Comparison of ENCODE assay signal across 18 cellular contexts in the genomic region with DNA sequence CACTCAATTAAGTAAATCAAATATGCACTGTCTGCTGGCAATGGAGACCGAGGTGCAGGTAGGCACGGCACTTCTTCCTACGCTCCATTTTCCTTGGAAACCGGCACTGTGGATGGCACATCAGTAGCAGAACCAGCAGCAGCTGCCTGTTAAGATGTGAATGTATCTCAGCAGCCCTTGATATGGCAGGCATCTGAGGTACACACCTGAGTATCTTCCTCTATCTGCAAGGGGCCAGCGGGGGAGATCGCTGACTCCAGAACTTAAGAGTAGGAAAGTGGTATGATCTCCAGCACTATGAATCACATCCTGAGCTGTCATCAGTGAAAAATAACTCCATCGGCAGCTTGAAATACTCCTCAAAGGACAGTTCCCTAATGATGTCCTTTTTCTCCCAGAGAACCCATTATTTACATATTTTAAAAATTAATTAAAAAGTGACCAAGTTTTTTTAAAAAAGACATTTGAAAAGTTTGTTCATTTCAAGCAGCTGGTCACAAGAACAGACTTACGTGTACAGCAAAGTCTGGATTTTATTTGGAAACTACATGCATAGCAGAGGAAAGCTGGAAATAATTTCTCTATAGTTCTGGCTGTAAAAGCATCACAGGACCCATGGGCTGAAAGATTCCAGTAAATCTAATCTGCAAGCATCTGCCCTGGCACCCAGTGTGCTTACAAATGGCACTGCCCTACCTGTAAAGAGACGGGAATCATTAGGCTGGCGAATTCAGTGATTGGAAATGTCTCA.
DNase-seq lines count a peak whose midpoint lies in the region; ATAC-seq, FAIRE-seq and TF ChIP-seq lines count a peak whose summit lies in the region.
"Had no signal": no experiment of that assay in that cellular context is flagged by ENCODE, and none has a peak within 500 bp of the region (broad histone marks: within the 10 kb centered on the region; RNA-seq: fewer than 3 reads in every experiment).

No MANE protein-coding gene starts in this region.

- H3K4ac ChIP-seq in H1 (replicated peaks; ENCODE audit: insufficient read length, low read depth, low read length), result peak overlapping the region; percentile 60

- H3K36me3 ChIP-seq in H1 (ENCODE audit: control insufficient read depth in 2 of 4, insufficient read depth in 4 of 4, low read length in 3 of 4), result no peaks in the 10 kb centered on the region

- no peak overlapping the region for H2BK15ac ChIP-seq in H1 (ENCODE audit: low read length)

- POLR2A ChIA-PET in H1 (lab: Charles Lee; ENCODE audit: partially characterized antibody), result no interaction called here

- no peaks in the 10 kb centered on the region for H3K36me3 Mint-ChIP-seq in osteocyte (ENCODE audit: unreplicated experiment)
- H3K36me3 Mint-ChIP-seq in activated naive CD4-positive, alpha-beta T cell treated with anti-CD3 and anti-CD28 coated beads for 36 hours (ENCODE audit: low read depth), result no peaks in the 10 kb centered on the region
- H3K36me3 Mint-ChIP-seq in glutamatergic neuron (ENCODE audit: unreplicated experiment), result no peaks in the 10 kb centered on the region

- H3K9me3 Mint-ChIP-seq in osteocyte (ENCODE audit: unreplicated experiment), result no peaks in the 10 kb centered on the region
- no peaks in the 10 kb centered on the region for H3K9me3 Mint-ChIP-seq in activated naive CD4-positive, alpha-beta T cell treated with anti-CD3 and anti-CD28 coated beads for 36 hours
- H3K9me3 Mint-ChIP-seq in glutamatergic neuron (ENCODE audit: unreplicated experiment), result no peaks in the 10 kb centered on the region
- H3K9me3 Mint-ChIP-seq: activated naive CD8-positive, alpha-beta T cell treated with anti-CD3 and anti-CD28 coated beads, Interleukin-2, amount 50 U/mL, for 24 hours; activated T-cell treated with anti-CD3 and anti-CD28 coated beads, Interleukin-2, amount 50 U/mL, for 4 hours had no signal

- intact Hi-C loops in activated naive CD4-positive, alpha-beta T cell treated with anti-CD3 and anti-CD28 coated beads for 36 hours (cut with micrococcal nuclease), result no loop called here
- intact Hi-C loops in sciatic nerve (cut with DNase I), result no loop called here

- H3K4me1 Mint-ChIP-seq in osteocyte (ENCODE audit: unreplicated experiment) (peaks cover 7% of the 10 kb centered on the region), glutamatergic neuron (ENCODE audit: low read depth, unreplicated experiment) (no peaks in the 10 kb centered on the region)
- H3K4me1 Mint-ChIP-seq in activated naive CD4-positive, alpha-beta T cell treated with anti-CD3 and anti-CD28 coated beads for 36 hours (ENCODE audit: low read depth), result no peaks in the 10 kb centered on the region
- H3K4me1 Mint-ChIP-seq: activated naive CD8-positive, alpha-beta T cell treated with anti-CD3 and anti-CD28 coated beads, Interleukin-2, amount 50 U/mL, for 24 hours had no signal

- H4K91ac ChIP-seq in H1 (replicated peaks; ENCODE audit: insufficient read length, low read length), result no peak overlapping the region

- no peak overlapping the region for H2AFZ ChIP-seq in H1 (ENCODE audit: low read length)

- H3K27ac ChIP-seq in H1 (ENCODE audit: low read depth, low read length), result no peak overlapping the region
- H3K27ac ChIP-seq: epithelial cell of prostate had no signal

- CTCF ChIA-PET in H1 (lab: Charles Lee; ENCODE audit: partially characterized antibody), result interaction anchor here (1.4 to 1.5 kb wide), 2 partner anchors 140 to 206 kb away, joined by 6 read pairs; no protein-coding TSS in a partner anchor
- CTCF ChIA-PET in activated naive CD4-positive, alpha-beta T cell treated with anti-CD3 and anti-CD28 coated beads for 36 hours (lab: Charles Lee), result no interaction called here

- H3K9ac ChIP-seq in H1 (replicated peaks in 1 of 4; ENCODE audit: extremely low read depth in 1 of 4, low read depth in 3 of 4, low read length in 3 of 4), result no peak overlapping the region

- no peaks in the 10 kb centered on the region for H3K23me2 ChIP-seq in H1 (ENCODE audit: low read depth, low read length)

- TF ChIP-seq CTCF in H1 (IDR thresholded peaks at IDR 0.05; ENCODE audit: control extremely low read depth in 1 of 3, insufficient read depth in 1 of 3, low read depth in 1 of 3, low read length in 3 of 3) (no peak), osteocyte (IDR thresholded peaks at IDR 0.05) (no peak), glutamatergic neuron (IDR thresholded peaks at IDR 0.05; ENCODE audit: partially characterized antibody, unreplicated experiment) (no peak)

- no peak overlapping the region for H2BK5ac ChIP-seq in H1 (ENCODE audit: low read depth, low read length)

- no peak overlapping the region for H3K14ac ChIP-seq in H1 (ENCODE audit: insufficient read length)

- no peak overlapping the region for H3K27ac Mint-ChIP-seq in osteocyte (ENCODE audit: unreplicated experiment)
- H3K27ac Mint-ChIP-seq in activated naive CD4-positive, alpha-beta T cell treated with anti-CD3 and anti-CD28 coated beads for 36 hours, result no peak overlapping the region
- no peak overlapping the region for H3K27ac Mint-ChIP-seq in glutamatergic neuron (ENCODE audit: unreplicated experiment)
- H3K27ac Mint-ChIP-seq: activated naive CD8-positive, alpha-beta T cell treated with anti-CD3 and anti-CD28 coated beads, Interleukin-2, amount 50 U/mL, for 24 hours had no signal

- H3K4me2 ChIP-seq in H1 (ENCODE audit: insufficient read depth in 1 of 2, low read depth in 2 of 2, low read length in 2 of 2), result no peak overlapping the region

- no peaks in the 10 kb centered on the region for H3K27me3 ChIP-seq in H1 (replicated peaks in 1 of 4; ENCODE audit: control insufficient read depth in 3 of 4, extremely low read depth in 1 of 4, insufficient read depth in 3 of 4, low read length in 3 of 4)

- H4K8ac ChIP-seq in H1 (ENCODE audit: extremely low read depth, insufficient read depth, low read length), result no peak overlapping the region

- no peak for TF ChIP-seq EP300 in H1 (IDR thresholded peaks at IDR 0.05; ENCODE audit: borderline replicate concordance in 1 of 2, low read depth in 2 of 2, low read length in 2 of 2)

- ATAC-seq in sciatic nerve (no peak), HG02981 (IDR thresholded peaks at IDR 0.05; ENCODE audit: unreplicated experiment) (no peak)
- ATAC-seq: activated naive CD8-positive, alpha-beta T cell treated with anti-CD3 and anti-CD28 coated beads, Interleukin-2, amount 50 U/mL, for 24 hours; activated T-cell treated with anti-CD3 and anti-CD28 coated beads, Interleukin-2, amount 50 U/mL, for 4 hours; left lobe of liver had no signal

- no peaks in the 10 kb centered on the region for H3K79me1 ChIP-seq in H1 (ENCODE audit: low read depth, low read length)

- H4K5ac ChIP-seq in H1 (ENCODE audit: insufficient read length, low read depth, low read length), result no peak overlapping the region

- H3K4me1 ChIP-seq in H1 (replicated peaks in 1 of 4; ENCODE audit: control insufficient read depth in 3 of 4, insufficient read depth in 4 of 4, low read length in 3 of 4), result peaks cover 0 to 5% (median 0%) of the 10 kb centered on the region in 4 experiments; a peak in 2 of 7 replicates

- TF ChIP-seq RAD21 in H1 (IDR thresholded peaks at IDR 0.05 in 1 of 2, conservative IDR thresholded peaks at IDR 0.05 in 1 of 2; ENCODE audit: low read depth in 2 of 2, low read length in 2 of 2), result no peak

- H2BK12ac ChIP-seq in H1 (ENCODE audit: low read depth, low read length), result no peak overlapping the region

- no peak for TF ChIP-seq POLR2A in H1 (IDR thresholded peaks at IDR 0.05; ENCODE audit: control extremely low read depth in 1 of 2, low read depth in 2 of 2, low read length in 2 of 2)

- H3K56ac ChIP-seq in H1 (replicated peaks; ENCODE audit: insufficient read length, low read depth, low read length), result no peak overlapping the region

- H3K4me3 ChIP-seq in H1 (ENCODE audit: extremely low read depth in 1 of 4, insufficient read depth in 2 of 4, low read depth in 3 of 4, low read length in 4 of 4), result no peak overlapping the region

- DNase-seq in Daoy (ENCODE audit: low read depth), result peak; percentile 44
- peak; percentile 64 for DNase-seq in M059J (ENCODE audit: low read depth)
- DNase-seq in H1 (ENCODE audit: low read depth in 1 of 2, low spot score in 2 of 2), result no peak
- peak; percentile 59 for DNase-seq in osteocyte (ENCODE audit: extremely low spot score, unreplicated experiment)
- DNase-seq in activated naive CD4-positive, alpha-beta T cell treated with anti-CD3 and anti-CD28 coated beads for 36 hours, result no peak
- no peak for DNase-seq in sciatic nerve (ENCODE audit: low spot score)
- DNase-seq in glutamatergic neuron, result no peak
- DNase-seq: activated CD4-positive, alpha-beta T cell treated with anti-CD3 and anti-CD28 coated beads, Interleukin-2, amount 50 U/mL, for 48 hours; activated naive CD8-positive, alpha-beta T cell treated with anti-CD3 and anti-CD28 coated beads, Interleukin-2, amount 50 U/mL, for 24 hours; activated T-cell treated with anti-CD3 and anti-CD28 coated beads, Interleukin-2, amount 50 U/mL, for 4 hours; C1 segment of cervical spinal cord; hypothalamus; NCI-H1694 treated with DMSO at 0.1 percent for 48 hours; NCI-H446 treated with DMSO at 0.1 percent for 48 hours had no signal

- no peaks in the 10 kb centered on the region for H3K9me3 ChIP-seq in H1 (ENCODE audit: insufficient read depth in 2 of 2, low read depth in 1 of 2, low read length in 1 of 2)

- H4K20me1 ChIP-seq in H1 (replicated peaks in 1 of 2; ENCODE audit: control insufficient read depth in 1 of 2, insufficient read depth in 2 of 2, low read length in 2 of 2), result no peaks in the 10 kb centered on the region

- no peaks in the 10 kb centered on the region for H3K79me2 ChIP-seq in H1 (ENCODE audit: control insufficient read depth in 1 of 2, insufficient read depth in 2 of 2, low read length in 2 of 2)

- no peak overlapping the region for H2AK5ac ChIP-seq in H1 (ENCODE audit: low read depth, low read length)

- H3K18ac ChIP-seq in H1 (ENCODE audit: extremely low read depth, low read length), result no peak overlapping the region

- 85% methylated on average over 10 of the region's 10 CpGs; no CpG with 5 or more reads in 1 of the 2 experiments for WGBS in H1 (ENCODE audit: extremely low coverage in 1 of 2, insufficient coverage in 1 of 2, insufficient read length in 1 of 2, insufficient replicate concordance in 2 of 2, low coverage in 1 of 2, low lambda C conversion rate in 2 of 2, missing lambda C conversion rate in 1 of 2), 2 experiments

- no peak overlapping the region for H2BK120ac ChIP-seq in H1 (replicated peaks; ENCODE audit: low read depth, low read length)

- H3K4me3 Mint-ChIP-seq in osteocyte (ENCODE audit: unreplicated experiment), result no peak overlapping the region
- H3K4me3 Mint-ChIP-seq in activated naive CD4-positive, alpha-beta T cell treated with anti-CD3 and anti-CD28 coated beads for 36 hours, result no peak overlapping the region
- H3K4me3 Mint-ChIP-seq in glutamatergic neuron (ENCODE audit: unreplicated experiment), result no peak overlapping the region
- H3K4me3 Mint-ChIP-seq: activated naive CD8-positive, alpha-beta T cell treated with anti-CD3 and anti-CD28 coated beads, Interleukin-2, amount 50 U/mL, for 24 hours; activated T-cell treated with anti-CD3 and anti-CD28 coated beads, Interleukin-2, amount 50 U/mL, for 4 hours had no signal

- no peak overlapping the region for H2BK20ac ChIP-seq in H1 (ENCODE audit: low read length)

- no peak for FAIRE-seq in H1 (lab: Jason Lieb, UNC)
- FAIRE-seq: colon had no signal

- H3K27me3 Mint-ChIP-seq in osteocyte (ENCODE audit: unreplicated experiment) (no peaks in the 10 kb centered on the region), glutamatergic neuron (ENCODE audit: unreplicated experiment) (no peaks in the 10 kb centered on the region)
- H3K27me3 Mint-ChIP-seq in activated naive CD4-positive, alpha-beta T cell treated with anti-CD3 and anti-CD28 coated beads for 36 hours (ENCODE audit: low read depth), result peaks cover 2% of the 10 kb centered on the region

- H3K23ac ChIP-seq in H1 (ENCODE audit: insufficient read length), result no peak overlapping the region

Comparison
In these comparisons a context has a peak if more than half of its experiments do, and no peak if none do; other contexts are left out.
1. DNase-seq: peak in Daoy (single experiment), M059J (single experiment) and osteocyte (single experiment); none in H1 (0 of 2), activated naive CD4-positive, alpha-beta T cell treated with anti-CD3 and anti-CD28 coated beads for 36 hours (single experiment), sciatic nerve (single experiment) and glutamatergic neuron (single experiment).